17 cellular contexts compared by ENCODE assay signal in genomic region chr15:83918011-83918410, GRCh38.
DNase-seq lines count a peak whose midpoint lies in the region; ATAC-seq and TF ChIP-seq lines count a peak whose summit lies in the region.
"Had no signal": no experiment of that assay in that cellular context is flagged by ENCODE, and none has a peak within 500 bp of the region (broad histone marks: within the 10 kb centered on the region; RNA-seq: fewer than 3 reads in every experiment).

No MANE protein-coding gene starts in this region.

- CTCF ChIA-PET in naive thymus-derived CD4-positive, alpha-beta T cell (lab: Charles Lee), result interaction anchor here (1.1 kb wide), 1 partner anchor 15 kb away, joined by 3 read pairs; no protein-coding TSS in a partner anchor

- intact Hi-C loops in activated T-helper 1 cell treated with anti-CD3 and anti-CD28 coated beads, Interleukin-12 subunit alpha, Interleukin-12 subunit beta, Interleukin-2, Interleukin-4 antibody, amounts not matched to agents 30 ng/mL and 10 ng/mL and 1 ng/mL, durations not matched to agents 14 hours and 24 hours and 36 hours (cut with micrococcal nuclease), result loop anchor here (10.0 kb wide), 1 partner anchor 617 kb away; no protein-coding TSS in a partner anchor
- intact Hi-C loops in naive thymus-derived CD4-positive, alpha-beta T cell (cut with micrococcal nuclease), result no loop called here

- H3K27me3 Mint-ChIP-seq in GM23338 (ENCODE audit: insufficient read depth, low read depth, poor library complexity), result peaks cover 3% of the 10 kb centered on the region
- peaks cover 2% of the 10 kb centered on the region for H3K27me3 Mint-ChIP-seq in activated T-helper 1 cell treated with anti-CD3 and anti-CD28 coated beads, Interleukin-12 subunit alpha, Interleukin-12 subunit beta, Interleukin-2, Interleukin-4 antibody, amounts not matched to agents 30 ng/mL and 10 ng/mL and 1 ng/mL, durations not matched to agents 14 hours and 24 hours and 36 hours (ENCODE audit: insufficient read depth)
- H3K27me3 Mint-ChIP-seq in naive thymus-derived CD4-positive, alpha-beta T cell, result peaks cover 0 to 28% (median 6%) of the 10 kb centered on the region in 5 donors

- TF ChIP-seq POLR2A in tibial nerve (IDR thresholded peaks at IDR 0.05), result no peak

- H3K4me3 ChIP-seq in GM23338, result no peak overlapping the region
- no peak overlapping the region for H3K4me3 ChIP-seq in LNCaP clone FGC (ENCODE audit: low read depth, low read length)
- H3K4me3 ChIP-seq in tibial nerve, result no peak overlapping the region
- no peak overlapping the region for H3K4me3 ChIP-seq in naive thymus-derived CD4-positive, alpha-beta T cell (ENCODE audit: low read length)

- H3F3A ChIP-seq in GM23338 (replicated peaks; ENCODE audit: low read depth), result no peaks in the 10 kb centered on the region

- H3K4me1 ChIP-seq in GM23338 (ENCODE audit: insufficient read depth), result peaks cover 11% of the 10 kb centered on the region
- H3K4me1 ChIP-seq in tibial nerve, result peaks cover 0 to 5% (median 2%) of the 10 kb centered on the region in 4 donors
- H3K4me1 ChIP-seq in naive thymus-derived CD4-positive, alpha-beta T cell (ENCODE audit: control insufficient read depth in 2 of 2, insufficient read depth in 2 of 2, low read length in 2 of 2), result no peaks in the 10 kb centered on the region
- H3K4me1 ChIP-seq: BE2C, Caco-2 had no signal

- H3K36me3 ChIP-seq in GM23338 (ENCODE audit: insufficient read depth) (no peaks in the 10 kb centered on the region), tibial nerve (no peaks in the 10 kb centered on the region)
- no peaks in the 10 kb centered on the region for H3K36me3 ChIP-seq in naive thymus-derived CD4-positive, alpha-beta T cell (ENCODE audit: control insufficient read depth in 2 of 3, insufficient read depth in 3 of 3, low read length in 3 of 3)
- H3K36me3 ChIP-seq: BE2C had no signal

- no peaks in the 10 kb centered on the region for H3K79me2 ChIP-seq in GM23338 (replicated peaks; ENCODE audit: insufficient read depth)

- H3K4me2 ChIP-seq in GM23338, result 0 out of 2 replicates have a peak overlapping the region, but pooled peaks have one; percentile 39

- H3K27ac ChIP-seq in GM23338 (ENCODE audit: low read depth), result no peak overlapping the region
- no peak overlapping the region for H3K27ac ChIP-seq in tibial nerve
- H3K27ac ChIP-seq in naive thymus-derived CD4-positive, alpha-beta T cell (ENCODE audit: low read depth, low read length), result no peak overlapping the region

- ATAC-seq in GM23338, result no peak
- ATAC-seq in naive thymus-derived CD4-positive, alpha-beta T cell, result no peak
- ATAC-seq: HepG2 had no signal

- no peaks in the 10 kb centered on the region for H3K9me3 Mint-ChIP-seq in GM23338
- H3K9me3 Mint-ChIP-seq in activated T-helper 1 cell treated with anti-CD3 and anti-CD28 coated beads, Interleukin-12 subunit alpha, Interleukin-12 subunit beta, Interleukin-2, Interleukin-4 antibody, amounts not matched to agents 30 ng/mL and 10 ng/mL and 1 ng/mL, durations not matched to agents 14 hours and 24 hours and 36 hours, result no peaks in the 10 kb centered on the region
- H3K9me3 Mint-ChIP-seq in naive thymus-derived CD4-positive, alpha-beta T cell, result peaks cover 0 to 9% (median 0%) of the 10 kb centered on the region in 11 donors
- H3K9me3 Mint-ChIP-seq: CD4-positive, alpha-beta T cell had no signal

- no peaks in the 10 kb centered on the region for H3K27me3 ChIP-seq in GM23338 (ENCODE audit: insufficient read depth)
- H3K27me3 ChIP-seq in tibial nerve, result no peaks in the 10 kb centered on the region
- peaks cover 0 to 3% of the 10 kb centered on the region in 2 donors for H3K27me3 ChIP-seq in naive thymus-derived CD4-positive, alpha-beta T cell (ENCODE audit: control insufficient read depth in 2 of 2, insufficient read depth in 2 of 2, low read length in 2 of 2)
- H3K27me3 ChIP-seq: BE2C had no signal

- DNase-seq in GM23338 (ENCODE audit: low spot score) (no peak), LNCaP clone FGC (ENCODE audit: low read depth) (peak; percentile 93), tibial nerve (ENCODE audit: low spot score in 2 of 2) (no peak), DMS153 (lab: John Stamatoyannopoulos, UW) (no peak)
- no peak for DNase-seq in activated T-helper 1 cell treated with anti-CD3 and anti-CD28 coated beads, Interleukin-12 subunit alpha, Interleukin-12 subunit beta, Interleukin-2, Interleukin-4 antibody, amounts not matched to agents 30 ng/mL and 10 ng/mL and 1 ng/mL, durations not matched to agents 14 hours and 24 hours and 36 hours (ENCODE audit: low spot score)
- DNase-seq in naive thymus-derived CD4-positive, alpha-beta T cell, result no peak
- DNase-seq: ACHN; BE2C; C1 segment of cervical spinal cord; Caco-2; CD4-positive, alpha-beta T cell; DMS79; GDM1; GOT3; H7 had no signal

- no peaks in the 10 kb centered on the region for H3K9me3 ChIP-seq in tibial nerve
- no peaks in the 10 kb centered on the region for H3K9me3 ChIP-seq in naive thymus-derived CD4-positive, alpha-beta T cell (ENCODE audit: control insufficient read depth in 2 of 3, low read length in 3 of 3)
- H3K9me3 ChIP-seq: BE2C, Caco-2 had no signal

- peaks cover 18% of the 10 kb centered on the region for H3K4me1 Mint-ChIP-seq in GM23338
- H3K4me1 Mint-ChIP-seq in activated T-helper 1 cell treated with anti-CD3 and anti-CD28 coated beads, Interleukin-12 subunit alpha, Interleukin-12 subunit beta, Interleukin-2, Interleukin-4 antibody, amounts not matched to agents 30 ng/mL and 10 ng/mL and 1 ng/mL, durations not matched to agents 14 hours and 24 hours and 36 hours (ENCODE audit: low read depth), result peaks cover 25% of the 10 kb centered on the region
- peaks cover 0 to 12% (median 0%) of the 10 kb centered on the region in 7 donors for H3K4me1 Mint-ChIP-seq in naive thymus-derived CD4-positive, alpha-beta T cell

- no peak overlapping the region for H2AFZ ChIP-seq in GM23338

- H3K4me3 Mint-ChIP-seq in GM23338, result no peak overlapping the region
- H3K4me3 Mint-ChIP-seq in activated T-helper 1 cell treated with anti-CD3 and anti-CD28 coated beads, Interleukin-12 subunit alpha, Interleukin-12 subunit beta, Interleukin-2, Interleukin-4 antibody, amounts not matched to agents 30 ng/mL and 10 ng/mL and 1 ng/mL, durations not matched to agents 14 hours and 24 hours and 36 hours, result no peak overlapping the region
- no peak overlapping the region for H3K4me3 Mint-ChIP-seq in naive thymus-derived CD4-positive, alpha-beta T cell
- H3K4me3 Mint-ChIP-seq: CD4-positive, alpha-beta T cell; IgD-negative memory B cell had no signal

- H3K27ac Mint-ChIP-seq in GM23338, result peak overlapping the region; percentile 36; the same call in 1 of the 2 replicates
- H3K27ac Mint-ChIP-seq in activated T-helper 1 cell treated with anti-CD3 and anti-CD28 coated beads, Interleukin-12 subunit alpha, Interleukin-12 subunit beta, Interleukin-2, Interleukin-4 antibody, amounts not matched to agents 30 ng/mL and 10 ng/mL and 1 ng/mL, durations not matched to agents 14 hours and 24 hours and 36 hours, result peak overlapping the region; percentile 59
- no peak overlapping the region for H3K27ac Mint-ChIP-seq in naive thymus-derived CD4-positive, alpha-beta T cell
- H3K27ac Mint-ChIP-seq: CD4-positive, alpha-beta T cell had no signal

- no peaks in the 10 kb centered on the region for H3K36me3 Mint-ChIP-seq in GM23338 (ENCODE audit: low read depth)
- no peaks in the 10 kb centered on the region for H3K36me3 Mint-ChIP-seq in activated T-helper 1 cell treated with anti-CD3 and anti-CD28 coated beads, Interleukin-12 subunit alpha, Interleukin-12 subunit beta, Interleukin-2, Interleukin-4 antibody, amounts not matched to agents 30 ng/mL and 10 ng/mL and 1 ng/mL, durations not matched to agents 14 hours and 24 hours and 36 hours (ENCODE audit: low read depth)
- H3K36me3 Mint-ChIP-seq in naive thymus-derived CD4-positive, alpha-beta T cell, result no peaks in the 10 kb centered on the region
- H3K36me3 Mint-ChIP-seq: IgD-negative memory B cell had no signal

- H3K9me2 ChIP-seq in GM23338 (ENCODE audit: insufficient read depth), result peaks cover 3% of the 10 kb centered on the region; the same call in 1 of the 2 replicates

- TF ChIP-seq CTCF in GM23338 (conservative IDR thresholded peaks at IDR 0.05; ENCODE audit: low read depth in 2 of 2) (no peak), LNCaP clone FGC (IDR thresholded peaks at IDR 0.05; ENCODE audit: control insufficient read depth, extremely low read depth, insufficient read depth) (no peak), tibial nerve (IDR thresholded peaks at IDR 0.05) (no peak)

- H4K20me1 ChIP-seq in GM23338 (replicated peaks; ENCODE audit: insufficient read depth), result no peaks in the 10 kb centered on the region

- POLR2A ChIA-PET in naive thymus-derived CD4-positive, alpha-beta T cell (lab: Charles Lee), result no interaction called here

- TF ChIP-seq EP300 in tibial nerve (IDR thresholded peaks at IDR 0.05), result no peak

TF ChIP-seq in GM23338, 12 proteins besides CTCF, POLR2A, EP300 and RAD21:
- TF ChIP-seq JUNB (IDR thresholded peaks at IDR 0.05; ENCODE audit: unreplicated experiment), result no peak

Comparison
In these comparisons a context has a peak if more than half of its experiments do, and no peak if none do; other contexts are left out.
1. H3K27ac Mint-ChIP-seq: peak in GM23338 (single experiment) and activated T-helper 1 cell treated with anti-CD3 and anti-CD28 coated beads, Interleukin-12 subunit alpha, Interleukin-12 subunit beta, Interleukin-2, Interleukin-4 antibody, amounts not matched to agents 30 ng/mL and 10 ng/mL and 1 ng/mL, durations not matched to agents 14 hours and 24 hours and 36 hours (single experiment); none in naive thymus-derived CD4-positive, alpha-beta T cell (0 of 9).